In genomic region chr3:125374501-125374995, GRCh38 we compare ENCODE assay signal across 8 cellular contexts. TPM values are rescaled to one million over a fixed set of nuclear protein-coding genes. Genes with fewer than 3 reads are reported as not detected.
DNase-seq lines count a peak whose midpoint lies in the region; ATAC-seq and TF ChIP-seq lines count a peak whose summit lies in the region.

No MANE protein-coding gene starts in this region.

- H3K36me3 Mint-ChIP-seq in activated naive CD4-positive, alpha-beta T cell treated with anti-CD3 and anti-CD28 coated beads, Interleukin-2, amount 50 U/mL, for 24 hours, result peaks cover 9% of the 10 kb centered on the region

- no peaks in the 10 kb centered on the region for H3K27me3 ChIP-seq in NT2/D1 (ENCODE audit: insufficient read depth, insufficient read length)
- no peaks in the 10 kb centered on the region for H3K27me3 ChIP-seq in vagina

- H3K4me3 Mint-ChIP-seq in activated naive CD4-positive, alpha-beta T cell treated with anti-CD3 and anti-CD28 coated beads, Interleukin-2, amount 50 U/mL, for 24 hours, result peak overlapping the region; percentile 99

- H3K27me3 Mint-ChIP-seq in activated naive CD4-positive, alpha-beta T cell treated with anti-CD3 and anti-CD28 coated beads, Interleukin-2, amount 50 U/mL, for 24 hours, result no peaks in the 10 kb centered on the region

- peak; percentile 28 for ATAC-seq in HG02885 (IDR thresholded peaks at IDR 0.05; ENCODE audit: poor library complexity, unreplicated experiment)

- H3K9me3 Mint-ChIP-seq in activated naive CD4-positive, alpha-beta T cell treated with anti-CD3 and anti-CD28 coated beads, Interleukin-2, amount 50 U/mL, for 24 hours, result no peaks in the 10 kb centered on the region

- H3K36me3 ChIP-seq in NT2/D1 (ENCODE audit: insufficient read depth, insufficient read length, low read length) (peaks cover 13% of the 10 kb centered on the region), vagina (no peaks in the 10 kb centered on the region)

- H3K9me3 ChIP-seq in NT2/D1 (ENCODE audit: insufficient read depth, low read length) (no peaks in the 10 kb centered on the region), vagina (no peaks in the 10 kb centered on the region)

- H3K4me1 ChIP-seq in NT2/D1 (ENCODE audit: insufficient read depth, insufficient read length) (no peaks in the 10 kb centered on the region), vagina (peaks cover 43% of the 10 kb centered on the region)

- intact Hi-C loops in head of caudate nucleus (cut with DNase I), result no loop called here
- intact Hi-C loops in vagina (cut with DNase I), result no loop called here

- H3K9ac ChIP-seq in NT2/D1 (ENCODE audit: insufficient read length, low read depth), result peak overlapping the region; percentile 91

- no peak for TF ChIP-seq CTCF in vagina (IDR thresholded peaks at IDR 0.05)

- DNase-seq in NCI-H1694 treated with DMSO at 0.1 percent for 48 hours (lab: John Stamatoyannopoulos, UW), result peak; percentile 13
- DNase-seq in NCI-H1694 (lab: John Stamatoyannopoulos, UW), result no peak
- DNase-seq in NT2/D1 (ENCODE audit: low read depth, low spot score), result peak; percentile 28
- DNase-seq in head of caudate nucleus, result peak in 39 of 42 donors; percentile 7 to 70 (median 39)
- DNase-seq in nucleus accumbens (lab: John Stamatoyannopoulos, UW), result peak in 43 of 56 donors; percentile 5 to 69 (median 43)
- DNase-seq in vagina (ENCODE audit: extremely low spot score in 2 of 2), result no peak

- TF ChIP-seq POLR2A in vagina (IDR thresholded peaks at IDR 0.05), result no peak

- peak overlapping the region; percentile 73 for H3K4me3 ChIP-seq in NT2/D1 (ENCODE audit: insufficient read length, low read depth)
- H3K4me3 ChIP-seq in vagina, result peak overlapping the region; percentile 96 to 97

- peak overlapping the region; percentile 93 for H3K27ac ChIP-seq in vagina

- H3K27ac Mint-ChIP-seq in activated naive CD4-positive, alpha-beta T cell treated with anti-CD3 and anti-CD28 coated beads, Interleukin-2, amount 50 U/mL, for 24 hours, result peak overlapping the region; percentile 87

- H3K4me1 Mint-ChIP-seq in activated naive CD4-positive, alpha-beta T cell treated with anti-CD3 and anti-CD28 coated beads, Interleukin-2, amount 50 U/mL, for 24 hours, result peaks cover 49% of the 10 kb centered on the region

RNA-seq across cellular contexts. Expression of gene ZNF148, which starts 0.6 kb away (rescaled TPM):
- 16.5 TPM for total RNA-seq in vagina

Comparison
In these comparisons a context has a peak if more than half of its experiments do, and no peak if none do; other contexts are left out.
1. DNase-seq: peak in NCI-H1694 treated with DMSO at 0.1 percent for 48 hours (single experiment), NT2/D1 (single experiment), head of caudate nucleus (39 of 42) and nucleus accumbens (43 of 56); none in NCI-H1694 (single experiment) and vagina (0 of 2).